8 cellular contexts compared by ENCODE assay signal in the genomic region with DNA sequence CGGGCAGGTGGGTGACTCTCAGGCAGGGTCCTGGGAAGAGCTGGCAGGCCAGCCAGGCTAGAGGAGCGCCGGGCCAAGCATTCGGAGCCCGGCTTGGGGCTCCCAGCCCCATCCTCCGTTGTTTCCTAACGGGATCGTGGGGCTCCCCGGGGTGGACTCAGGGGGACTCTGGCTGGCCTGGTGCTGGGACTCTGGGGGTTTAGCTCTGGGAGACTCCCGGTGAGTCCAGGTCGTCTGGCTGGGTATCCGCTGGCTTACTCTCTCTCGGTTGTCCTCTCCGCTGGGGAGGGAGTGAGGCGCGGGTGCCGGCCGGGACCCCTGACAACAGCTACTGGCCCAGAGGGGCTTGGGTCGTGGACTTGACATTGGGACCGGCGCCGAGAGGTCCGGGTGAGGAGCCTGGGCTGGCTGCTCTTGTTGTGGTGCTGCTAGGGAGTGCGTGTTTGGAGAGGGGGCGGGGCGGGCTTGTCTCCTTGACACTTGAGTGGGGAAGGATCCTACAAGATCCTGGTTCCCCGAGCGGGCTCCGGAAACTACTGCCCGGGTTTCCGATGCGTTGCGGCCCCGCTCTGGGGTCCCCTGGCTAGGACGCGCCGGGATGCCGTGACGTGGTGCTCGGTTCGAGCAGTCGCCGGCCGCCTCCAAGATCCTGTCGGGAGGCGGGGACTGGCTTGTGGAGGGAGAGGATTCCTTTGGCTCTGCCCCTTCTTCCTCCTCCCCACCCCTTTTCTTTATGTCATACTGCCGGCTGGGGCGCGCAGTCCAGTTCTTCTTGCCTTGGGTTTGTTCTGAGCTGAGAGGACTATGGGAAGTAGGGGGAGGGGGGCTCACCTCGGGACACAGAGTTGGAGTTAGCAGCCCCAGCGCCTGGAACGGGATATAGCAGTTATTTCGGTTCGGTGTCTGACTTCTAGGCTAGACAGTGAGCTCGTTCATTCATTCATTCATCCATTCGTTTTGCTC. TPM values are rescaled to one million over a fixed set of nuclear protein-coding genes. Genes with fewer than 3 reads are reported as not detected.
DNase-seq lines count a peak whose midpoint lies in the region; ATAC-seq and TF ChIP-seq lines count a peak whose summit lies in the region.

No MANE protein-coding gene starts in this region.

- H3K36me3 Mint-ChIP-seq in chondrocyte (ENCODE audit: low read depth): peaks cover 5% of the 10 kb centered on the region

- peak overlapping the region; percentile 98 for H3K27ac Mint-ChIP-seq in chondrocyte (ENCODE audit: unreplicated experiment)

- peaks cover 26% of the 10 kb centered on the region for H3K4me1 Mint-ChIP-seq in chondrocyte (ENCODE audit: low read depth)

- H3K4me3 Mint-ChIP-seq in chondrocyte (ENCODE audit: unreplicated experiment): peak overlapping the region; percentile 96

- peak; percentile 87 for DNase-seq in A172 (ENCODE audit: low spot score)
- peak; percentile 67 for DNase-seq in NCI-H345 (lab: John Stamatoyannopoulos, UW)
- peak; percentile 55 for DNase-seq in activated CD4-positive, CD25-positive, alpha-beta regulatory T cell treated with anti-CD3 and anti-CD28 coated beads, Interleukin-2, amount 50 U/mL, for 72 hours
- DNase-seq in chondrocyte (ENCODE audit: low spot score): no peak
- peak; percentile 39 for DNase-seq in kidney epithelial cell (ENCODE audit: low read depth)
- DNase-seq in stimulated activated CD4-positive, alpha-beta T cell treated with anti-CD3 and anti-CD28 coated beads, Interleukin-12 subunit alpha, Interleukin-12 subunit beta, amount 100 ng/mL, for 48 hours (ENCODE audit: low read depth in 2 of 3, low spot score in 1 of 3): peak; percentile 35 to 66 (median 44)

- peak; percentile 57 for TF ChIP-seq CTCF in chondrocyte (IDR thresholded peaks at IDR 0.05)
- TF ChIP-seq CTCF in kidney epithelial cell (IDR thresholded peaks at IDR 0.05; ENCODE audit: insufficient read depth, low read length, poor library complexity, severe bottlenecking): no peak

- H3K27me3 ChIP-seq in kidney epithelial cell (ENCODE audit: control insufficient read depth, insufficient read depth, low read length): no peaks in the 10 kb centered on the region

- no peaks in the 10 kb centered on the region for H3K36me3 ChIP-seq in kidney epithelial cell (ENCODE audit: control insufficient read depth, insufficient read depth, low read length)

- peak; percentile 39 for ATAC-seq in GM18511 (IDR thresholded peaks at IDR 0.05; ENCODE audit: unreplicated experiment)
- peak; percentile 12 for ATAC-seq in HG03135 (IDR thresholded peaks at IDR 0.05; ENCODE audit: unreplicated experiment)

- no peaks in the 10 kb centered on the region for H3K27me3 Mint-ChIP-seq in chondrocyte (ENCODE audit: low read depth)

- peak overlapping the region; percentile 99 for H3K4me3 ChIP-seq in kidney epithelial cell (ENCODE audit: low read depth, low read length)

- no peaks in the 10 kb centered on the region for H3K9me3 Mint-ChIP-seq in chondrocyte (ENCODE audit: low read depth)

RNA-seq across cellular contexts. Expression of gene EMSY, which starts 0.6 kb away (rescaled TPM):
- total RNA-seq in A172 (2014; rRNA removed; shearing (Covaris generic)): 17.9 and 29.2 TPM in 2 replicates
- total RNA-seq in chondrocyte (16.6 to 21.9 TPM (median 17.1 TPM) in 3 replicates), kidney epithelial cell (15.2 and 32.7 TPM in 2 replicates)
